ENCODE assay signal across 8 cellular contexts in the genomic region with DNA sequence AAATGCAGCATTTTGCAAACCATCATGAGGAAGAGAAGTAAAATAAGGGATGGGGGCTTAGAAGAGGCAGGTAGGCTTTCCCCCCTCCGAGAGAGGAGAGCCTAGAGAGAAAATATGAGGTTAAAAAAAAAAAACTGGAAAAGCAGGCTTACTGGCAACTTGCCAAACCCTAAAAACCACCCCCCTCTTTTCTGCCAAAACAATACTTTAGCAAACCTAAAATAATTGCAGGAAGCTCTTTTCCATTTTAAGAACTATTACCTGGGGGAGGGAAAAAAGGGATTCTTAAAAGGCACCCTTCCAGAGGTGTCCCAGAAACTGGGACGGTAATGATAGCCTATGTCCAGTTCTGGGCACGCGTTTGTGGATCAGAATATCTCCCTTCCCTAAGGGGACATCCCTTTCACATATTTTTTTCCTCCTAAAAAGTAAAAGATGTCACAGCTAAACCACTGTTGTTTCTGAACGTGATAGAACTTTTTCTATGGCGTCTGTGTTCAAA. TPM values are rescaled to one million over a fixed set of nuclear protein-coding genes. Genes with fewer than 3 reads are reported as not detected.
DNase-seq lines count a peak whose midpoint lies in the region; ATAC-seq, FAIRE-seq and TF ChIP-seq lines count a peak whose summit lies in the region.

No MANE protein-coding gene starts in this region.

- DNase-seq in activated T-cell treated with anti-CD3 and anti-CD28 coated beads, Interleukin-2, amount 50 U/mL, for 4 hours: no peak
- DNase-seq in activated T-cell treated with anti-CD3 and anti-CD28 coated beads for 4 hours: no peak
- no peak for DNase-seq in adrenal gland
- DNase-seq in HepG2 (ENCODE audit: low spot score): no peak
- DNase-seq in transverse colon: no peak

- H3K4me3 ChIP-seq in adrenal gland: peak overlapping the region in 2 of 4 donors; percentile 78 to 81
- H3K4me3 ChIP-seq in HepG2 (replicated peaks in 1 of 3; ENCODE audit: insufficient read depth in 1 of 3, low read depth in 2 of 3, low read length in 3 of 3): peak overlapping the region; percentile 83 to 96 (median 95)
- peak overlapping the region; percentile 24 to 92 (median 90) for H3K4me3 ChIP-seq in transverse colon

- H3K4me3 Mint-ChIP-seq in activated T-cell treated with anti-CD3 and anti-CD28 coated beads, Interleukin-2, amount 50 U/mL, for 4 hours: peak overlapping the region; percentile 74

- peak overlapping the region; percentile 25 for H2AFZ ChIP-seq in HepG2 (ENCODE audit: low read length)

- TF ChIP-seq POLR2A in adrenal gland (IDR thresholded peaks at IDR 0.05) (no peak), HepG2 (IDR thresholded peaks at IDR 0.05; ENCODE audit: insufficient read depth in 1 of 2, low read depth in 2 of 2, low read length in 2 of 2) (no peak), transverse colon (IDR thresholded peaks at IDR 0.05) (no peak)

- POLR2A ChIA-PET in HepG2 (lab: Yijun Ruan, JAX): interaction anchor here (1.0 to 1.9 kb wide), 12 partner anchors 13 to 256 kb away, joined by 4 to 11 read pairs (median 6); no protein-coding TSS in a partner anchor

- no peak for TF ChIP-seq RAD21 in HepG2 (CRISPR knock-in tag; IDR thresholded peaks at IDR 0.05)

- in situ Hi-C loops in HepG2 (cut with HindIII; ENCODE audit: extremely low pct_ligation_motif_present, low pct_unique_long_range_greater_than_20kb): no loop called here
- in situ Hi-C loops in transverse colon (cut with MboI; ENCODE audit: low pct_ligation_motif_present in 1 of 4, low pct_unique_long_range_greater_than_20kb in 1 of 4, low sequenced_read_pairs in 3 of 4): no loop called here

- FAIRE-seq in HepG2 (lab: Jason Lieb, UNC): no peak

- peaks cover 16% of the 10 kb centered on the region; the same call in 1 of the 2 replicates for H4K20me1 ChIP-seq in HepG2 (ENCODE audit: insufficient read depth, low read length)

- peak overlapping the region; percentile 78 for H3K4me2 ChIP-seq in HepG2 (ENCODE audit: low read depth, low read length)

- CTCF ChIA-PET in HepG2 (lab: Yijun Ruan, JAX; ENCODE audit: low intra/inter-chr PET ratio, low total read pairs): no interaction called here

- H3K9me3 ChIP-seq in adrenal gland (replicated peaks in 1 of 3): no peaks in the 10 kb centered on the region
- no peaks in the 10 kb centered on the region for H3K9me3 ChIP-seq in HepG2 (ENCODE audit: low read length)
- H3K9me3 ChIP-seq in transverse colon: no peaks in the 10 kb centered on the region

- H3K27me3 Mint-ChIP-seq in activated T-cell treated with anti-CD3 and anti-CD28 coated beads, Interleukin-2, amount 50 U/mL, for 4 hours (ENCODE audit: low read depth): peaks cover 12% of the 10 kb centered on the region

- no peaks in the 10 kb centered on the region for H3K9me3 Mint-ChIP-seq in activated T-cell treated with anti-CD3 and anti-CD28 coated beads, Interleukin-2, amount 50 U/mL, for 4 hours

- peak overlapping the region; percentile 39 to 98 (median 94) for H3K27ac ChIP-seq in adrenal gland
- H3K27ac ChIP-seq in HepG2 (ENCODE audit: extremely low read length, insufficient read depth, low read length): peak overlapping the region; percentile 83
- peak overlapping the region; percentile 93 to 96 (median 94) for H3K27ac ChIP-seq in transverse colon

- no peak for TF ChIP-seq CTCF in adrenal gland (IDR thresholded peaks at IDR 0.05)
- no peak for TF ChIP-seq CTCF in HepG2 (CRISPR knock-in tag; IDR thresholded peaks at IDR 0.05)
- no peak for TF ChIP-seq CTCF in transverse colon (IDR thresholded peaks at IDR 0.05)

- H3K79me2 ChIP-seq in HepG2 (ENCODE audit: insufficient read depth, low read length): peaks cover 52% of the 10 kb centered on the region

- intact Hi-C loops in adrenal gland (cut with DNase I): loop anchor here (10.0 kb wide), 1 partner anchor 254 kb away; no protein-coding TSS in a partner anchor
- intact Hi-C loops in HepG2 (cut with micrococcal nuclease; ENCODE audit: unreplicated experiment): loop anchor here (10.0 kb wide), 1 partner anchor 104 kb away; no protein-coding TSS in a partner anchor
- intact Hi-C loops in transverse colon (cut with DNase I; ENCODE audit: low total_unique reads): no loop called here

- H3K36me3 ChIP-seq in adrenal gland (replicated peaks in 1 of 2) (no peaks in the 10 kb centered on the region), HepG2 (replicated peaks in 1 of 2; ENCODE audit: control insufficient read depth in 1 of 2, insufficient read depth in 2 of 2, low read length in 2 of 2) (no peaks in the 10 kb centered on the region), transverse colon (no peaks in the 10 kb centered on the region)

- H3K27me3 ChIP-seq in adrenal gland: no peaks in the 10 kb centered on the region
- no peaks in the 10 kb centered on the region; a peak in 1 of 5 replicates for H3K27me3 ChIP-seq in HepG2 (ENCODE audit: control insufficient read depth in 1 of 2, insufficient read depth in 2 of 2, low read length in 2 of 2)
- H3K27me3 ChIP-seq in transverse colon: no peaks in the 10 kb centered on the region

- H3K4me1 Mint-ChIP-seq in activated T-cell treated with anti-CD3 and anti-CD28 coated beads, Interleukin-2, amount 50 U/mL, for 4 hours (ENCODE audit: low read depth): peaks cover 54% of the 10 kb centered on the region

- no peak for TF ChIP-seq EP300 in HepG2 (IDR thresholded peaks at IDR 0.05; ENCODE audit: low read depth in 2 of 2, low read length in 2 of 2)
- no peak for TF ChIP-seq EP300 in HepG2 (CRISPR knock-in tag; IDR thresholded peaks at IDR 0.05; ENCODE audit: borderline replicate concordance)
- TF ChIP-seq EP300 in transverse colon (IDR thresholded peaks at IDR 0.05; ENCODE audit: low read depth): no peak

- H3K36me3 Mint-ChIP-seq in activated T-cell treated with anti-CD3 and anti-CD28 coated beads, Interleukin-2, amount 50 U/mL, for 4 hours (ENCODE audit: insufficient read depth): no peaks in the 10 kb centered on the region

- H3K4me1 ChIP-seq in adrenal gland (replicated peaks in 1 of 2) (peaks cover 39 to 63% of the 10 kb centered on the region in 2 donors), HepG2 (ENCODE audit: insufficient read depth, low read length) (peaks cover 46% of the 10 kb centered on the region), transverse colon (peaks cover 27 to 64% (median 49%) of the 10 kb centered on the region in 4 donors)

- BruUV-seq in HepG2 (replicated peaks; lab: Mats Ljungman, UMichigan): no TSS peak

- H3K9ac ChIP-seq in HepG2 (ENCODE audit: insufficient read depth, low read depth, low read length): peak overlapping the region; percentile 72

- no peak for ATAC-seq in activated T-cell treated with anti-CD3 and anti-CD28 coated beads, Interleukin-2, amount 50 U/mL, for 4 hours
- ATAC-seq in HepG2 (no peak), GM18909 (IDR thresholded peaks at IDR 0.05; ENCODE audit: poor library complexity, unreplicated experiment) (no peak), HG03565 (IDR thresholded peaks at IDR 0.05; ENCODE audit: unreplicated experiment) (no peak), GM21360 (IDR thresholded peaks at IDR 0.05; ENCODE audit: unreplicated experiment) (no peak)

- WGBS in adrenal gland, 4 donors: 3 to 8% (median 4%) methylated on average over 6 of the region's 6 CpGs
- under 1% methylated on average over 6 of the region's 6 CpGs for WGBS in HepG2 (ENCODE audit: low lambda C conversion rate)
- 5 to 12% methylated on average over 4 to 6 of the region's 6 CpGs for WGBS in transverse colon (ENCODE audit: low coverage in 1 of 2), 2 donors

TF ChIP-seq in HepG2, 621 proteins besides CTCF, POLR2A, EP300 and RAD21 (continues in another document):
- TF ChIP-seq SPEN (CRISPR knock-in tag; IDR thresholded peaks at IDR 0.05; ENCODE audit: low read depth) (0 out of 2 replicates have a peak, but pooled peaks have one; percentile 12), PHF8 (CRISPR knock-in tag; IDR thresholded peaks at IDR 0.05) (no peak), GPBP1L1 (CRISPR knock-in tag; IDR thresholded peaks at IDR 0.05) (no peak), ZFAT (CRISPR knock-in tag; conservative IDR thresholded peaks at IDR 0.05) (no peak), ZNF12 (CRISPR knock-in tag; IDR thresholded peaks at IDR 0.05) (no peak)

RNA-seq across cellular contexts. Expression of gene NFIA, which starts 1.2 kb away (rescaled TPM):
- 1 to 10 TPM; 2.7 to 6.9 (median 5.8) TPM for total RNA-seq in activated T-cell treated with anti-CD3 and anti-CD28 coated beads, Interleukin-2, amount 50 U/mL, for 4 hours
- total RNA-seq in adrenal gland (100 to 1,000 TPM in 2 of 8 donors, 10 to 100 TPM in 6; 59.3 to 109 (median 90.2) TPM), HepG2 (2016; rRNA removed; fragmentation: Illumina TruSeq; extraction: Trizol) (14.8 and 28.5 TPM in 2 replicates), transverse colon (10 to 100 TPM; 17.3 to 37.2 (median 29.8) TPM)
- polyA plus RNA-seq in adrenal gland (10 to 100 TPM; 15.6 to 26.0 (median 25.0) TPM), HepG2 (2011; rRNA removed) (14.1 and 14.7 TPM in 2 replicates)
- 8.1 and 8.4 TPM in 2 replicates for total RNA-seq in HepG2 (2016; cell fraction: cytosol; rRNA removed; fragmentation: Illumina TruSeq; extraction: Trizol; ENCODE audit: low read depth)
- 11.5 and 25.9 TPM in 2 replicates for total RNA-seq in HepG2 (2016; cell fraction: insoluble cytoplasmic fraction; rRNA removed; fragmentation: Illumina TruSeq; extraction: Trizol)
- total RNA-seq in HepG2 (2016; cell fraction: membrane; rRNA removed; fragmentation: Illumina TruSeq; extraction: Trizol): 7.4 and 7.5 TPM in 2 replicates
- total RNA-seq in HepG2 (2016; cell fraction: nucleus; rRNA removed; fragmentation: Illumina TruSeq; extraction: Trizol): 110 and 115 TPM in 2 replicates
- polyA plus RNA-seq in HepG2 (2011; cell fraction: cytosol; rRNA removed): 11.0 and 12.6 TPM in 2 replicates
- 20.1 and 25.7 TPM in 2 replicates for polyA plus RNA-seq in HepG2 (2011; cell fraction: nucleus; rRNA removed)
- polyA plus RNA-seq in HepG2 (2012): 4.5 and 5.7 TPM in 2 replicates
- 0.64 and 0.71 TPM in 2 replicates for polyA plus RNA-seq in HepG2 (2016; cell fraction: cytosol; fragmentation: Illumina TruSeq; extraction: Trizol; ENCODE audit: low read depth)
- 11.5 and 13.5 TPM in 2 replicates for polyA plus RNA-seq in HepG2 (2016; cell fraction: insoluble cytoplasmic fraction; fragmentation: Illumina TruSeq; extraction: Trizol; ENCODE audit: low read depth)
- polyA plus RNA-seq in HepG2 (2016; cell fraction: membrane; fragmentation: Illumina TruSeq; extraction: Trizol; ENCODE audit: low read depth): 3.0 and 3.1 TPM in 2 replicates
- polyA plus RNA-seq in HepG2 (2016; cell fraction: nucleus; fragmentation: Illumina TruSeq; extraction: Trizol; ENCODE audit: insufficient read depth, low read depth): 15.9 and 21.9 TPM in 2 replicates
- polyA minus RNA-seq in HepG2 (2011; rRNA and poly(A)+ RNA removed; ENCODE audit: low replicate concordance): 62.5 and 117 TPM in 2 replicates
- 18.3 and 19.2 TPM in 2 replicates for polyA minus RNA-seq in HepG2 (2011; cell fraction: cytosol; rRNA and poly(A)+ RNA removed)
- polyA minus RNA-seq in HepG2 (2011; cell fraction: nucleus; rRNA and poly(A)+ RNA removed): 167 and 202 TPM in 2 replicates
